ENCODE assay signal across 1 cellular context in the genomic region with DNA sequence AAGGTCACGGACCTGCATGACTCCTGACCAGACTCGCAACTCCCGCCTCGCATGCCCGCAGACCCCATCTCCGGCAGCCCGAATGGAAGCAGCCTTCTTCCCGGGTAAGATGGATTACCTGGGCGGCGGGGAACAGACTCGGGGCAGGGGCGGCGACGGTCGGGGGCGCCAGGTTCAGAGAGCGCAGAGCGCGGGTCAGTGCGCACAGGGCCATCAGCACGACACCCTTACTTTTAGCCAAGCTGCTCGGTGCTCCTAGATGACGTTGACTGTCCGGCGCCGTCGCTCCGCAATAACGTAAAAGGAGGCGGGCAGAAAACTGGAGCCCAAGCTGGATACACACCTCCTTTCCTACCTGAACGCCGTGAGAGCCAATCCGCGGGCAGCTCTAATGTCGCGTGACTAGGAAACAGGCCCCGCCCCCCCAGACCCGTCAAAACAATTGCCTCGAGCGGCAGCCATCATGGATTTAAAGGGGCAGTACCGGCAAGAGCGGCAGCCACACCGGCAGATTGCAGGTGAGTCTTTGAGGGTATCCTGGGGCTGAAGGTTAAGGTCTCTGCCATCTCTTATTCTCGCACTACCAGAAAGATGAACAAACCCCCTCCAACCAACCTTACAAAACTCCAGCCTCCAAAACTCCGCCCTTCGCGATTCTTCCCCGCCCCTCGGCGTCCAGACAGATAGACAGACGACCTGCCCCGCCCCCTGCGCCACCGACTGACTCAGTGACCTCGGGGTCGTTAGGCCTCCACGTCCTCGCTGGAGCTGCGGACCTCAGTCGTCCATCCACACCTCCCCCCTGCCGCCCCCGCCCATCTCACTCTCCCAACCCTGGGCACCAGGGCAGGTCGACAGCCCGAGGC.
TF ChIP-seq lines count a peak whose summit lies in the region.

A gene (plus strand): TSS at position 464 of the 866 bp plus-strand sequence. CDS start 1,705 bp downstream, outside the sequence.
A gene (minus strand): TSS at position 267 of the 866 bp plus-strand sequence. CDS start 53 bp downstream, at position 214.

TF ChIP-seq in K562, 482 proteins besides CTCF, POLR2A, EP300 and RAD21 (continued from another document and continues in another):
- TF ChIP-seq, protein P1, sequence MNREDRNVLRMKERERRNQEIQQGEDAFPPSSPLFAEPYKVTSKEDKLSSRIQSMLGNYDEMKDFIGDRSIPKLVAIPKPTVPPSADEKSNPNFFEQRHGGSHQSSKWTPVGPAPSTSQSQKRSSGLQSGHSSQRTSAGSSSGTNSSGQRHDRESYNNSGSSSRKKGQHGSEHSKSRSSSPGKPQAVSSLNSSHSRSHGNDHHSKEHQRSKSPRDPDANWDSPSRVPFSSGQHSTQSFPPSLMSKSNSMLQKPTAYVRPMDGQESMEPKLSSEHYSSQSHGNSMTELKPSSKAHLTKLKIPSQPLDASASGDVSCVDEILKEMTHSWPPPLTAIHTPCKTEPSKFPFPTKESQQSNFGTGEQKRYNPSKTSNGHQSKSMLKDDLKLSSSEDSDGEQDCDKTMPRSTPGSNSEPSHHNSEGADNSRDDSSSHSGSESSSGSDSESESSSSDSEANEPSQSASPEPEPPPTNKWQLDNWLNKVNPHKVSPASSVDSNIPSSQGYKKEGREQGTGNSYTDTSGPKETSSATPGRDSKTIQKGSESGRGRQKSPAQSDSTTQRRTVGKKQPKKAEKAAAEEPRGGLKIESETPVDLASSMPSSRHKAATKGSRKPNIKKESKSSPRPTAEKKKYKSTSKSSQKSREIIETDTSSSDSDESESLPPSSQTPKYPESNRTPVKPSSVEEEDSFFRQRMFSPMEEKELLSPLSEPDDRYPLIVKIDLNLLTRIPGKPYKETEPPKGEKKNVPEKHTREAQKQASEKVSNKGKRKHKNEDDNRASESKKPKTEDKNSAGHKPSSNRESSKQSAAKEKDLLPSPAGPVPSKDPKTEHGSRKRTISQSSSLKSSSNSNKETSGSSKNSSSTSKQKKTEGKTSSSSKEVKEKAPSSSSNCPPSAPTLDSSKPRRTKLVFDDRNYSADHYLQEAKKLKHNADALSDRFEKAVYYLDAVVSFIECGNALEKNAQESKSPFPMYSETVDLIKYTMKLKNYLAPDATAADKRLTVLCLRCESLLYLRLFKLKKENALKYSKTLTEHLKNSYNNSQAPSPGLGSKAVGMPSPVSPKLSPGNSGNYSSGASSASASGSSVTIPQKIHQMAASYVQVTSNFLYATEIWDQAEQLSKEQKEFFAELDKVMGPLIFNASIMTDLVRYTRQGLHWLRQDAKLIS (CRISPR knock-in tag; IDR thresholded peaks at IDR 0.05) = 0 out of 2 replicates have a peak, but pooled peaks have one; percentile 76
- no peak for TF ChIP-seq NFIX (CRISPR knock-in tag; IDR thresholded peaks at IDR 0.05; ENCODE audit: low read depth)
- TF ChIP-seq ZBTB8A (IDR thresholded peaks at IDR 0.05; ENCODE audit: partially characterized antibody) = no peak
- no peak for TF ChIP-seq MYBL2 (IDR thresholded peaks at IDR 0.05; ENCODE audit: low read depth)
- TF ChIP-seq MYBL2 (CRISPR knock-in tag; IDR thresholded peaks at IDR 0.05; ENCODE audit: borderline replicate concordance) = no peak
- no peak for TF ChIP-seq ZZZ3 (IDR thresholded peaks at IDR 0.05)
- TF ChIP-seq SNRNP70 (optimal IDR thresholded peaks at IDR 0.05; ENCODE audit: low read depth, low read length) = no peak
- TF ChIP-seq NBN (IDR thresholded peaks at IDR 0.05; ENCODE audit: low read depth) = peak; percentile 93
- TF ChIP-seq BCOR (IDR thresholded peaks at IDR 0.05) = peak; percentile 60
- TF ChIP-seq ZNF134 (CRISPR knock-in tag; conservative IDR thresholded peaks at IDR 0.05) = no peak
- TF ChIP-seq, protein P2, sequence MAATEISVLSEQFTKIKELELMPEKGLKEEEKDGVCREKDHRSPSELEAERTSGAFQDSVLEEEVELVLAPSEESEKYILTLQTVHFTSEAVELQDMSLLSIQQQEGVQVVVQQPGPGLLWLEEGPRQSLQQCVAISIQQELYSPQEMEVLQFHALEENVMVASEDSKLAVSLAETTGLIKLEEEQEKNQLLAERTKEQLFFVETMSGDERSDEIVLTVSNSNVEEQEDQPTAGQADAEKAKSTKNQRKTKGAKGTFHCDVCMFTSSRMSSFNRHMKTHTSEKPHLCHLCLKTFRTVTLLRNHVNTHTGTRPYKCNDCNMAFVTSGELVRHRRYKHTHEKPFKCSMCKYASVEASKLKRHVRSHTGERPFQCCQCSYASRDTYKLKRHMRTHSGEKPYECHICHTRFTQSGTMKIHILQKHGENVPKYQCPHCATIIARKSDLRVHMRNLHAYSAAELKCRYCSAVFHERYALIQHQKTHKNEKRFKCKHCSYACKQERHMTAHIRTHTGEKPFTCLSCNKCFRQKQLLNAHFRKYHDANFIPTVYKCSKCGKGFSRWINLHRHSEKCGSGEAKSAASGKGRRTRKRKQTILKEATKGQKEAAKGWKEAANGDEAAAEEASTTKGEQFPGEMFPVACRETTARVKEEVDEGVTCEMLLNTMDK (IDR thresholded peaks at IDR 0.05; ENCODE audit: borderline replicate concordance, insufficient read depth, low read depth, low read length, poor library complexity, severe bottlenecking) = no peak
- no peak for TF ChIP-seq CHD1 (IDR thresholded peaks at IDR 0.05; ENCODE audit: low read length)
- no peak for TF ChIP-seq KDM1A (IDR thresholded peaks at IDR 0.05)
- TF ChIP-seq ZNF644 (tag; IDR thresholded peaks at IDR 0.05; ENCODE audit: low read depth) = no peak
- TF ChIP-seq, protein P3, sequence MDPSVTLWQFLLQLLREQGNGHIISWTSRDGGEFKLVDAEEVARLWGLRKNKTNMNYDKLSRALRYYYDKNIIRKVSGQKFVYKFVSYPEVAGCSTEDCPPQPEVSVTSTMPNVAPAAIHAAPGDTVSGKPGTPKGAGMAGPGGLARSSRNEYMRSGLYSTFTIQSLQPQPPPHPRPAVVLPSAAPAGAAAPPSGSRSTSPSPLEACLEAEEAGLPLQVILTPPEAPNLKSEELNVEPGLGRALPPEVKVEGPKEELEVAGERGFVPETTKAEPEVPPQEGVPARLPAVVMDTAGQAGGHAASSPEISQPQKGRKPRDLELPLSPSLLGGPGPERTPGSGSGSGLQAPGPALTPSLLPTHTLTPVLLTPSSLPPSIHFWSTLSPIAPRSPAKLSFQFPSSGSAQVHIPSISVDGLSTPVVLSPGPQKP (CRISPR knock-in tag; IDR thresholded peaks at IDR 0.05) = no peak
- TF ChIP-seq FOXM1 (IDR thresholded peaks at IDR 0.05; ENCODE audit: low read depth) = peak; percentile 56
- no peak for TF ChIP-seq FOXM1 (CRISPR knock-in tag; IDR thresholded peaks at IDR 0.05; ENCODE audit: low read depth)
- TF ChIP-seq SRSF7 (optimal IDR thresholded peaks at IDR 0.05; ENCODE audit: low read depth, low read length) = no peak
- TF ChIP-seq MCM2 (IDR thresholded peaks at IDR 0.05; ENCODE audit: low read depth) = no peak
- TF ChIP-seq PPARD (CRISPR knock-in tag; IDR thresholded peaks at IDR 0.05) = no peak
- no peak for TF ChIP-seq ZNF41 (CRISPR knock-in tag; conservative IDR thresholded peaks at IDR 0.05)
- TF ChIP-seq, protein P4, sequence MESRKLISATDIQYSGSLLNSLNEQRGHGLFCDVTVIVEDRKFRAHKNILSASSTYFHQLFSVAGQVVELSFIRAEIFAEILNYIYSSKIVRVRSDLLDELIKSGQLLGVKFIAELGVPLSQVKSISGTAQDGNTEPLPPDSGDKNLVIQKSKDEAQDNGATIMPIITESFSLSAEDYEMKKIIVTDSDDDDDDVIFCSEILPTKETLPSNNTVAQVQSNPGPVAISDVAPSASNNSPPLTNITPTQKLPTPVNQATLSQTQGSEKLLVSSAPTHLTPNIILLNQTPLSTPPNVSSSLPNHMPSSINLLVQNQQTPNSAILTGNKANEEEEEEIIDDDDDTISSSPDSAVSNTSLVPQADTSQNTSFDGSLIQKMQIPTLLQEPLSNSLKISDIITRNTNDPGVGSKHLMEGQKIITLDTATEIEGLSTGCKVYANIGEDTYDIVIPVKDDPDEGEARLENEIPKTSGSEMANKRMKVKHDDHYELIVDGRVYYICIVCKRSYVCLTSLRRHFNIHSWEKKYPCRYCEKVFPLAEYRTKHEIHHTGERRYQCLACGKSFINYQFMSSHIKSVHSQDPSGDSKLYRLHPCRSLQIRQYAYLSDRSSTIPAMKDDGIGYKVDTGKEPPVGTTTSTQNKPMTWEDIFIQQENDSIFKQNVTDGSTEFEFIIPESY (CRISPR knock-in tag; IDR thresholded peaks at IDR 0.05) = no peak; the same call in 1 of the 2 replicates
- TF ChIP-seq, protein P5, sequence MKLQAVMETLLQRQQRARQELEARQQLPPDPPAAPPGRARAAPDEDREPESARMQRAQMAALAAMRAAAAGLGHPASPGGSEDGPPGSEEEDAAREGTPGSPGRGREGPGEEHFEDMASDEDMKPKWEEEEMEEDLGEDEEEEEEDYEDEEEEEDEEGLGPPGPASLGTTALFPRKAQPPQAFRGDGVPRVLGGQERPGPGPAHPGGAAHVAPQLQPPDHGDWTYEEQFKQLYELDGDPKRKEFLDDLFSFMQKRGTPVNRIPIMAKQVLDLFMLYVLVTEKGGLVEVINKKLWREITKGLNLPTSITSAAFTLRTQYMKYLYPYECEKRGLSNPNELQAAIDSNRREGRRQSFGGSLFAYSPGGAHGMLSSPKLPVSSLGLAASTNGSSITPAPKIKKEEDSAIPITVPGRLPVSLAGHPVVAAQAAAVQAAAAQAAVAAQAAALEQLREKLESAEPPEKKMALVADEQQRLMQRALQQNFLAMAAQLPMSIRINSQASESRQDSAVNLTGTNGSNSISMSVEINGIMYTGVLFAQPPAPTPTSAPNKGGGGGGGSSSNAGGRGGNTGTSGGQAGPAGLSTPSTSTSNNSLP (IDR thresholded peaks at IDR 0.05; ENCODE audit: borderline replicate concordance, low read depth, low read length) = no peak
- no peak for TF ChIP-seq XRCC4 (IDR thresholded peaks at IDR 0.05; ENCODE audit: extremely low read depth, insufficient read depth, insufficient read length)
- no peak for TF ChIP-seq NFIC (IDR thresholded peaks at IDR 0.05)
- TF ChIP-seq ZNF707 (CRISPR knock-in tag; conservative IDR thresholded peaks at IDR 0.05) = no peak
- no peak for TF ChIP-seq NUFIP1 (IDR thresholded peaks at IDR 0.05; ENCODE audit: partially characterized antibody)
- peak; percentile 88 for TF ChIP-seq ESRRA (IDR thresholded peaks at IDR 0.05; ENCODE audit: borderline replicate concordance, low read depth)
- no peak for TF ChIP-seq HSF4 (CRISPR knock-in tag; IDR thresholded peaks at IDR 0.05; ENCODE audit: borderline replicate concordance)
- TF ChIP-seq ZNF766 (CRISPR knock-in tag; conservative IDR thresholded peaks at IDR 0.05) = no peak
- TF ChIP-seq ZNF3 (CRISPR knock-in tag; IDR thresholded peaks at IDR 0.05) = peak; percentile 88; the same call in 1 of the 2 replicates
- no peak for TF ChIP-seq PRMT5 (CRISPR knock-in tag; IDR thresholded peaks at IDR 0.05)
- no peak for TF ChIP-seq ZNF695 (CRISPR knock-in tag; IDR thresholded peaks at IDR 0.05)
- no peak for TF ChIP-seq ZC3H8 (IDR thresholded peaks at IDR 0.05)
- TF ChIP-seq KLF6 (CRISPR knock-in tag; IDR thresholded peaks at IDR 0.05; ENCODE audit: borderline replicate concordance) = 0 out of 2 replicates have a peak, but pooled peaks have one; percentile 14
- TF ChIP-seq, protein P6, sequence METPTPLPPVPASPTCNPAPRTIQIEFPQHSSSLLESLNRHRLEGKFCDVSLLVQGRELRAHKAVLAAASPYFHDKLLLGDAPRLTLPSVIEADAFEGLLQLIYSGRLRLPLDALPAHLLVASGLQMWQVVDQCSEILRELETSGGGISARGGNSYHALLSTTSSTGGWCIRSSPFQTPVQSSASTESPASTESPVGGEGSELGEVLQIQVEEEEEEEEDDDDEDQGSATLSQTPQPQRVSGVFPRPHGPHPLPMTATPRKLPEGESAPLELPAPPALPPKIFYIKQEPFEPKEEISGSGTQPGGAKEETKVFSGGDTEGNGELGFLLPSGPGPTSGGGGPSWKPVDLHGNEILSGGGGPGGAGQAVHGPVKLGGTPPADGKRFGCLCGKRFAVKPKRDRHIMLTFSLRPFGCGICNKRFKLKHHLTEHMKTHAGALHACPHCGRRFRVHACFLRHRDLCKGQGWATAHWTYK (CRISPR knock-in tag; IDR thresholded peaks at IDR 0.05) = no peak
- TF ChIP-seq MAZ (CRISPR knock-in tag; conservative IDR thresholded peaks at IDR 0.05 in 1 of 2, IDR thresholded peaks at IDR 0.05 in 1 of 2) = peak; percentile 38 to 65
- TF ChIP-seq ZNF197 (CRISPR knock-in tag; IDR thresholded peaks at IDR 0.05; ENCODE audit: low read depth) = no peak
- TF ChIP-seq SMAD3 (CRISPR knock-in tag; conservative IDR thresholded peaks at IDR 0.05) = no peak; the same call in 1 of the 2 replicates
- peak; percentile 92 for TF ChIP-seq ZFX (CRISPR knock-in tag; IDR thresholded peaks at IDR 0.05)
- no peak for TF ChIP-seq ZNF175 (CRISPR knock-in tag; IDR thresholded peaks at IDR 0.05; ENCODE audit: low read depth)
- no peak for TF ChIP-seq NR3C1 (CRISPR knock-in tag; IDR thresholded peaks at IDR 0.05)
- no peak for TF ChIP-seq FUS (optimal IDR thresholded peaks at IDR 0.05; ENCODE audit: low read depth, low read length)
- no peak for TF ChIP-seq MCM5 (IDR thresholded peaks at IDR 0.05; ENCODE audit: low read depth)
- TF ChIP-seq ZNF764 (CRISPR knock-in tag; IDR thresholded peaks at IDR 0.05; ENCODE audit: low read depth) = no peak
- no peak for TF ChIP-seq BRD4 (IDR thresholded peaks at IDR 0.05)
- peak; percentile 95 for TF ChIP-seq SIN3B (IDR thresholded peaks at IDR 0.05; ENCODE audit: low read depth)
- no peak for TF ChIP-seq MCM3 (IDR thresholded peaks at IDR 0.05)
- peak; percentile 60; the same call in 1 of the 2 replicates for TF ChIP-seq RB1 (IDR thresholded peaks at IDR 0.05; ENCODE audit: low read depth)
- TF ChIP-seq CREM (IDR thresholded peaks at IDR 0.05; ENCODE audit: low read depth) = peak; percentile 100
- peak; percentile 74 for TF ChIP-seq RBBP5 (IDR thresholded peaks at IDR 0.05; ENCODE audit: borderline replicate concordance, insufficient read depth, low read length, poor library complexity, severe bottlenecking)
- peak; percentile 95 for TF ChIP-seq POLR2G (IDR thresholded peaks at IDR 0.05; ENCODE audit: low read depth, low read length)
- TF ChIP-seq TAF9B (IDR thresholded peaks at IDR 0.05; ENCODE audit: partially characterized antibody) = no peak
- TF ChIP-seq SMC3 (conservative IDR thresholded peaks at IDR 0.05; ENCODE audit: insufficient read depth, low read depth, low read length) = no peak
- TF ChIP-seq ZNF77 (CRISPR knock-in tag; IDR thresholded peaks at IDR 0.05) = no peak
- TF ChIP-seq HOXB6 (CRISPR knock-in tag; IDR thresholded peaks at IDR 0.05; ENCODE audit: borderline replicate concordance) = no peak
- TF ChIP-seq TBP (optimal IDR thresholded peaks at IDR 0.05; ENCODE audit: low read depth, low read length) = peak; percentile 88
- no peak for TF ChIP-seq CC2D1A (IDR thresholded peaks at IDR 0.05)
- TF ChIP-seq ZNF133 (CRISPR knock-in tag; IDR thresholded peaks at IDR 0.05) = no peak
- TF ChIP-seq ZNF780A (CRISPR knock-in tag; IDR thresholded peaks at IDR 0.05) = no peak
- no peak for TF ChIP-seq NR2F6 (CRISPR knock-in tag; IDR thresholded peaks at IDR 0.05)
- no peak for TF ChIP-seq ADNP (tag; IDR thresholded peaks at IDR 0.05)
- TF ChIP-seq GATAD2B (IDR thresholded peaks at IDR 0.05; ENCODE audit: borderline replicate concordance) = no peak
- peak; percentile 46 for TF ChIP-seq SMARCE1 (IDR thresholded peaks at IDR 0.05)
- TF ChIP-seq NR2C1 (IDR thresholded peaks at IDR 0.05) = peak; percentile 70; the same call in 1 of the 2 replicates
- peak; percentile 76 for TF ChIP-seq NR2C1 (tag; IDR thresholded peaks at IDR 0.05)
- no peak for TF ChIP-seq RFX1 (IDR thresholded peaks at IDR 0.05)
- no peak for TF ChIP-seq MTF1 (CRISPR knock-in tag; IDR thresholded peaks at IDR 0.05; ENCODE audit: borderline replicate concordance)
- TF ChIP-seq FOXJ2 (tag; IDR thresholded peaks at IDR 0.05) = peak; percentile 42; the same call in 1 of the 2 replicates
